Comparison of ENCODE assay signal across 14 cellular contexts in the genomic region with DNA sequence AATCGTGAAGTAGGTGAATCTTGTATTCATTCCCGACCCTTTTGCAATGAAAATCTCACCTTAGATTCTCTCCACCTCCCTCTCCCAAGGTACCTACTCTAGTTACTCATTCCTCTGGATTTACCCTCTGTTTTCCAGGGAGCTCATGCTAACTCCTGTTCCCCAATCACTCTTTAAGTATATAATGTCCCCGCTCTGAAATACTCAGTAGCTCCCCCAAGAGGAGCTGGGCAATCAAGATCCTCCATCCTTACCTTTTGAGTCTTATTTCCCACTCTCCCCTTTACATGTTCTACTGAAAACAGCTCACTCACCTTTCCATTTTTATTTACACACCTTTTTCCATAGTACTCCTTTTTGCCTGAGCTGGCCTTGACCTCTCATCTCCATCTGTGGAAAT.
DNase-seq lines count a peak whose midpoint lies in the region; ATAC-seq and TF ChIP-seq lines count a peak whose summit lies in the region.
"Had no signal": no experiment of that assay in that cellular context is flagged by ENCODE, and none has a peak within 500 bp of the region (broad histone marks: within the 10 kb centered on the region; RNA-seq: fewer than 3 reads in every experiment).

No MANE protein-coding gene starts in this region.

- no peak overlapping the region for H2BK120ac ChIP-seq in trophoblast cell (ENCODE audit: insufficient read depth, low read length, poor library complexity)

- H3K79me1 ChIP-seq in trophoblast cell (ENCODE audit: low read length): no peaks in the 10 kb centered on the region

- no peak overlapping the region for H4K8ac ChIP-seq in trophoblast cell (ENCODE audit: low read depth, low read length)

- no peak overlapping the region for H4K12ac ChIP-seq in trophoblast cell (ENCODE audit: low read depth, low read length)

- no peaks in the 10 kb centered on the region for H3F3A ChIP-seq in DOHH2 (ENCODE audit: control insufficient read depth, insufficient read depth)
- H3F3A ChIP-seq in PC-3 (ENCODE audit: low read length, unreplicated experiment): no peaks in the 10 kb centered on the region

- H3K27me3 ChIP-seq in DOHH2 (ENCODE audit: control insufficient read depth, low read length): no peaks in the 10 kb centered on the region
- H3K27me3 ChIP-seq in PC-3 (ENCODE audit: low read length): no peaks in the 10 kb centered on the region
- H3K27me3 ChIP-seq in iPS DF 6.9 (ENCODE audit: control insufficient read depth, insufficient read depth, low read length): no peaks in the 10 kb centered on the region
- H3K27me3 ChIP-seq in trophoblast cell (ENCODE audit: insufficient read depth, low read length): no peaks in the 10 kb centered on the region
- no peaks in the 10 kb centered on the region for H3K27me3 ChIP-seq in left ventricle myocardium inferior (ENCODE audit: low read depth)
- H3K27me3 ChIP-seq: BLaER1 treated with 17β-estradiol and CSF1 and Interleukin-3, amounts not matched to agents 10 nM and 100 nM had no signal

- H3K4ac ChIP-seq in trophoblast cell (ENCODE audit: low read depth, low read length): no peak overlapping the region

- BruUV-seq in PC-3 (replicated peaks; lab: Mats Ljungman, UMichigan): no TSS peak

- H3K36me3 ChIP-seq in DOHH2 (ENCODE audit: control insufficient read depth, low read length) (no peaks in the 10 kb centered on the region), PC-3 (ENCODE audit: low read depth, low read length) (no peaks in the 10 kb centered on the region), iPS DF 6.9 (ENCODE audit: control insufficient read depth, insufficient read depth, low read length) (no peaks in the 10 kb centered on the region), trophoblast cell (ENCODE audit: control insufficient read depth in 1 of 2, insufficient read depth in 2 of 2, low read length in 2 of 2) (no peaks in the 10 kb centered on the region), left ventricle myocardium inferior (no peaks in the 10 kb centered on the region)
- H3K36me3 ChIP-seq: BLaER1 treated with 17β-estradiol and CSF1 and Interleukin-3, amounts not matched to agents 10 nM and 100 nM had no signal

- H2AFZ ChIP-seq in PC-3 (ENCODE audit: low read length): no peak overlapping the region
- H2AFZ ChIP-seq in trophoblast cell (ENCODE audit: insufficient read depth, low read length, poor library complexity): no peak overlapping the region

- H4K20me1 ChIP-seq in DOHH2 (ENCODE audit: control insufficient read depth, insufficient read depth, low read depth, low read length) (no peaks in the 10 kb centered on the region), PC-3 (ENCODE audit: low read length) (no peaks in the 10 kb centered on the region)
- H4K20me1 ChIP-seq: BLaER1 treated with 17β-estradiol and CSF1 and Interleukin-3, amounts not matched to agents 10 nM and 100 nM had no signal

- H3K9me2 ChIP-seq in DOHH2 (replicated peaks; ENCODE audit: control insufficient read depth, low read length) (no peaks in the 10 kb centered on the region), PC-3 (replicated peaks; ENCODE audit: low read length) (no peaks in the 10 kb centered on the region)

- H3K27ac ChIP-seq in DOHH2 (ENCODE audit: low read depth, low read length) (no peak overlapping the region), PC-3 (ENCODE audit: low read length) (no peak overlapping the region), iPS DF 6.9 (ENCODE audit: low read length) (no peak overlapping the region), trophoblast cell (ENCODE audit: low read depth, low read length) (no peak overlapping the region), left ventricle myocardium inferior (replicated peaks) (no peak overlapping the region)
- H3K27ac ChIP-seq: BLaER1 treated with 17β-estradiol and CSF1 and Interleukin-3, amounts not matched to agents 10 nM and 100 nM; HL-60 had no signal

- no peak overlapping the region for H4K91ac ChIP-seq in trophoblast cell (ENCODE audit: low read depth, low read length)

- no peak overlapping the region for H2BK12ac ChIP-seq in trophoblast cell (ENCODE audit: low read length)

- CTCF ChIA-PET in PC-3 (lab: Charles Lee): no interaction called here

- no peak overlapping the region for H3K9ac ChIP-seq in PC-3 (ENCODE audit: low read length)
- no peak overlapping the region for H3K9ac ChIP-seq in trophoblast cell (ENCODE audit: low read length)
- H3K9ac ChIP-seq: BLaER1 treated with 17β-estradiol and CSF1 and Interleukin-3, amounts not matched to agents 10 nM and 100 nM had no signal

- H3K4me3 ChIP-seq in DOHH2 (ENCODE audit: low read length): no peak overlapping the region
- no peak overlapping the region for H3K4me3 ChIP-seq in PC-3 (ENCODE audit: low read length)
- H3K4me3 ChIP-seq in iPS DF 6.9 (ENCODE audit: low read length): no peak overlapping the region
- H3K4me3 ChIP-seq in trophoblast cell (ENCODE audit: low read depth, low read length): no peak overlapping the region
- no peak overlapping the region for H3K4me3 ChIP-seq in left ventricle myocardium inferior
- H3K4me3 ChIP-seq: BLaER1 treated with 17β-estradiol and CSF1 and Interleukin-3, amounts not matched to agents 10 nM and 100 nM had no signal

- H3K9me3 ChIP-seq in DOHH2 (ENCODE audit: control insufficient read depth, insufficient read depth, low read length) (no peaks in the 10 kb centered on the region), PC-3 (ENCODE audit: low read length) (no peaks in the 10 kb centered on the region), iPS DF 6.9 (ENCODE audit: control insufficient read depth, insufficient read depth, low read length) (no peaks in the 10 kb centered on the region), trophoblast cell (ENCODE audit: insufficient read depth, low read depth, low read length) (no peaks in the 10 kb centered on the region), left ventricle myocardium inferior (replicated peaks) (no peaks in the 10 kb centered on the region)
- H3K9me3 ChIP-seq: BLaER1 treated with 17β-estradiol and CSF1 and Interleukin-3, amounts not matched to agents 10 nM and 100 nM had no signal

- H3K23ac ChIP-seq in trophoblast cell (ENCODE audit: low read length): peak overlapping the region; percentile 17

- no peak overlapping the region for H2AK5ac ChIP-seq in trophoblast cell (ENCODE audit: low read length)

- POLR2A ChIA-PET in PC-3 (lab: Charles Lee; ENCODE audit: unreplicated experiment): no interaction called here

- H2BK5ac ChIP-seq in trophoblast cell (ENCODE audit: low read depth, low read length, poor library complexity): no peak overlapping the region

- intact Hi-C loops in PC-3 (cut with micrococcal nuclease) (no loop called here), left ventricle myocardium inferior (cut with micrococcal nuclease) (no loop called here)

- no peak for DNase-seq in PC-3
- DNase-seq in iPS DF 6.9 (ENCODE audit: low read depth, low spot score): peak; percentile 16
- no peak for DNase-seq in trophoblast cell
- DNase-seq in DMS79 (lab: John Stamatoyannopoulos, UW): no peak
- DNase-seq in activated T-cell treated with anti-CD3 and anti-CD28 coated beads for 4 hours: no peak
- no peak for DNase-seq in left ventricle myocardium inferior
- DNase-seq: 8988T; ACHN; CD4-positive, CD25-positive, alpha-beta regulatory T cell; GOT3 had no signal

- no CpG with 5 or more reads among the region's 3 CpGs for WGBS in iPS DF 6.9 (ENCODE audit: insufficient coverage, insufficient read length)
- no CpG with 5 or more reads among the region's 3 CpGs for WGBS in trophoblast cell (ENCODE audit: extremely low coverage, insufficient coverage, insufficient read length)

- ATAC-seq in PC-3: no peak
- ATAC-seq: HCT116 had no signal

- H3K4me2 ChIP-seq in DOHH2 (ENCODE audit: low read length) (no peak overlapping the region), PC-3 (ENCODE audit: low read length) (no peak overlapping the region), trophoblast cell (ENCODE audit: low read length) (no peak overlapping the region)
- H3K4me2 ChIP-seq: BLaER1 treated with 17β-estradiol and CSF1 and Interleukin-3, amounts not matched to agents 10 nM and 100 nM had no signal

- no peak overlapping the region for H3K14ac ChIP-seq in trophoblast cell (ENCODE audit: low read length)

- no peak overlapping the region for H3K18ac ChIP-seq in trophoblast cell (ENCODE audit: low read length)

- H3K4me1 ChIP-seq in DOHH2 (ENCODE audit: control insufficient read depth, low read length) (no peaks in the 10 kb centered on the region), PC-3 (ENCODE audit: insufficient read depth, low read length) (no peaks in the 10 kb centered on the region), iPS DF 6.9 (ENCODE audit: control insufficient read depth, insufficient read depth, low read length) (no peaks in the 10 kb centered on the region), trophoblast cell (ENCODE audit: control insufficient read depth in 1 of 2, insufficient read depth in 2 of 2, low read length in 2 of 2) (no peaks in the 10 kb centered on the region), left ventricle myocardium inferior (no peaks in the 10 kb centered on the region)
- H3K4me1 ChIP-seq: BLaER1 treated with 17β-estradiol and CSF1 and Interleukin-3, amounts not matched to agents 10 nM and 100 nM had no signal

- H3K79me2 ChIP-seq in DOHH2 (ENCODE audit: control insufficient read depth, low read length) (no peaks in the 10 kb centered on the region), PC-3 (ENCODE audit: low read length) (no peaks in the 10 kb centered on the region), trophoblast cell (ENCODE audit: control insufficient read depth, insufficient read depth, low read length, poor library complexity) (no peaks in the 10 kb centered on the region)

- peak; percentile 10 for TF ChIP-seq CTCF in DOHH2 (IDR thresholded peaks at IDR 0.05; ENCODE audit: low read depth, low read length, poor library complexity, severe bottlenecking)
- 0 out of 2 replicates have a peak, but pooled peaks have one; percentile 27 for TF ChIP-seq CTCF in PC-3 (conservative IDR thresholded peaks at IDR 0.05; ENCODE audit: low read depth, low read length)
- TF ChIP-seq CTCF in left ventricle myocardium inferior (IDR thresholded peaks at IDR 0.05; ENCODE audit: borderline replicate concordance): no peak
